18 cellular contexts compared by ENCODE assay signal in the genomic region with DNA sequence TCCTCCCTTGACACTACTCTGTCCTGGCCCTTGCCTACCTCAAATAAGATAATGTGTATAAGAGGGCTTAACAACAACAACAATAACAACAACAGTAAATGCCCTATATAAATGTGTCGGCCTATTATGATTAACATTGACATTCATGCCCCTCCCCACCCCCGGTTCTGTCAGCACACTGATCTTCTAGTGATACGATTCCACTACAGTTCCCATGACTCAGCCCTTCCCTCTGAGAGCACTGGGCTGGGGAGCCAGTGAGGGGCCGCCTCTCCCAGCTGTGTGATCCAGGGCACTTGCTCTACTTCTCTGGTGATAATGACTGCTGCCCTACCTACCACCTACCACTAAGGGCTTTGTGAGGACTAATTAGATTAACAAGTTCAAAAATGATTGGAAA.
"Had no signal": no experiment of that assay in that cellular context is flagged by ENCODE, and none has a peak within 500 bp of the region (broad histone marks: within the 10 kb centered on the region; RNA-seq: fewer than 3 reads in every experiment).

No MANE protein-coding gene starts in this region.

- H3K4me1 ChIP-seq: prostate gland, right atrium auricular region, testis had no signal

- H3K27me3 ChIP-seq: cardiac muscle cell, right atrium auricular region, testis had no signal

- H3K4me3 ChIP-seq: cardiac muscle cell, prostate gland, right atrium auricular region, testis had no signal

- H3K9me3 ChIP-seq: prostate gland, right atrium auricular region, testis had no signal

- DNase-seq: activated CD4-positive, alpha-beta T cell treated with anti-CD3 and anti-CD28 coated beads, Interleukin-2, amount 10 ng/mL, durations not matched to agents 24 days and 14 days; activated CD8-positive, alpha-beta memory T cell treated with anti-CD3 and anti-CD28 coated beads, Interleukin-2, amount 10 ng/mL, durations not matched to agents 7 days and 5 days; activated effector memory CD4-positive, alpha-beta T cell treated with anti-CD3 and anti-CD28 coated beads, Interleukin-2, amount 50 U/mL, for 16 hours; activated T-cell treated with anti-CD3 and anti-CD28 coated beads, Interleukin-2, amount 50 U/mL, for 1 hour; amygdala; effector CD8-positive, alpha-beta T cell; foreskin fibroblast; mesendoderm; naive thymus-derived CD8-positive, alpha-beta T cell; testis; WERI-Rb-1 had no signal

- H3K27ac Mint-ChIP-seq: activated CD4-positive, alpha-beta T cell treated with anti-CD3 and anti-CD28 coated beads, Interleukin-2, amount 10 ng/mL, durations not matched to agents 24 days and 14 days; activated CD8-positive, alpha-beta memory T cell treated with anti-CD3 and anti-CD28 coated beads, Interleukin-2, amount 10 ng/mL, durations not matched to agents 7 days and 5 days; dendritic cell treated with granulocyte-macrophage colony-stimulating factor and Interleukin-4, amounts not matched to agents 40 ng/mL and 50 ng/mL, for 4 days; T-helper 1 cell treated with Interleukin-12 subunit alpha and Interleukin-12 subunit beta and Interleukin-4 antibody, amounts not matched to agents 30 μg/mL and 1 μg/mL, for 36 hours had no signal

- H3K36me3 ChIP-seq: cardiac muscle cell, prostate gland, right atrium auricular region had no signal

- H3K36me3 Mint-ChIP-seq: activated CD8-positive, alpha-beta memory T cell treated with anti-CD3 and anti-CD28 coated beads, Interleukin-2, amount 10 ng/mL, durations not matched to agents 7 days and 5 days; activated naive CD4-positive, alpha-beta T cell treated with anti-CD3 and anti-CD28 coated beads, Interleukin-2, amount 50 U/mL, for 72 hours had no signal

- H3K27me3 Mint-ChIP-seq: activated CD4-positive, alpha-beta T cell treated with anti-CD3 and anti-CD28 coated beads, Interleukin-2, amount 10 ng/mL, durations not matched to agents 24 days and 14 days; activated CD8-positive, alpha-beta memory T cell treated with anti-CD3 and anti-CD28 coated beads, Interleukin-2, amount 10 ng/mL, durations not matched to agents 7 days and 5 days; dendritic cell treated with granulocyte-macrophage colony-stimulating factor and Interleukin-4, amounts not matched to agents 40 ng/mL and 50 ng/mL, for 4 days; naive thymus-derived CD8-positive, alpha-beta T cell; type B pancreatic cell had no signal

- H3K9me3 Mint-ChIP-seq: activated CD4-positive, alpha-beta T cell treated with anti-CD3 and anti-CD28 coated beads, Interleukin-2, amount 10 ng/mL, durations not matched to agents 24 days and 14 days; activated naive CD4-positive, alpha-beta T cell treated with anti-CD3 and anti-CD28 coated beads, Interleukin-2, amount 50 U/mL, for 72 hours; dendritic cell treated with granulocyte-macrophage colony-stimulating factor and Interleukin-4, amounts not matched to agents 40 ng/mL and 50 ng/mL, for 4 days; naive thymus-derived CD8-positive, alpha-beta T cell; T-helper 1 cell treated with Interleukin-12 subunit alpha and Interleukin-12 subunit beta and Interleukin-4 antibody, amounts not matched to agents 30 μg/mL and 1 μg/mL, for 36 hours; type B pancreatic cell had no signal

- H3K4me3 Mint-ChIP-seq: activated CD4-positive, alpha-beta T cell treated with anti-CD3 and anti-CD28 coated beads, Interleukin-2, amount 10 ng/mL, durations not matched to agents 24 days and 14 days; activated CD8-positive, alpha-beta memory T cell treated with anti-CD3 and anti-CD28 coated beads, Interleukin-2, amount 10 ng/mL, durations not matched to agents 7 days and 5 days; dendritic cell treated with granulocyte-macrophage colony-stimulating factor and Interleukin-4, amounts not matched to agents 40 ng/mL and 50 ng/mL, for 4 days; T-helper 1 cell treated with Interleukin-12 subunit alpha and Interleukin-12 subunit beta and Interleukin-4 antibody, amounts not matched to agents 30 μg/mL and 1 μg/mL, for 36 hours; type B pancreatic cell had no signal

- H3K27ac ChIP-seq: cardiac muscle cell, prostate gland, right atrium auricular region, testis, WERI-Rb-1 had no signal
